ENCODE assay signal across 17 cellular contexts in the genomic region with DNA sequence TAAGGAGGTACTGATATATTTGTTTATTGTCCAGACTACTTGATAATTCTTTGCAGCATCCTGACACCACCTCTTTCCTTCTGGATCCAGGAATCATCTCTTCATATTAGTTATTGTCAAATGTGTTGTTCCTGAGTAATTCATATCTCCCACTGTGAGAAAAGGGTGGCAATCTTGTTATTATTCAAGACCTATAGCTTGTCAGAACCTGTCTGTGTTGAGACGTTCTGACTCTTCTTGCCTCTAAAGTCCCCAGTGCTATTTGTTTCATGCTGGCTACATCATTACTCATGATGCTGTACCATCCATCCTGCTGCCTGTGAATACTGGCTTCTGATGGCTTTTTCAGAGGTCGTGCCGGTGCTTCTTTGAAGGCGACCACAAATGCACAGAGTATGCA.
A peak's percentile ranks its signal among the peaks of the same experiment; 100 is the strongest.
DNase-seq lines count a peak whose midpoint lies in the region; ATAC-seq and TF ChIP-seq lines count a peak whose summit lies in the region.
"Had no signal": no experiment of that assay in that cellular context is flagged by ENCODE, and none has a peak within 500 bp of the region (broad histone marks: within the 10 kb centered on the region; RNA-seq: fewer than 3 reads in every experiment).

No MANE protein-coding gene starts in this region.

- DNase-seq in HPDE6-E6E7 (ENCODE audit: extremely low spot score), result peak; percentile 43
- DNase-seq in RWPE2 (ENCODE audit: low spot score), result no peak
- DNase-seq in epithelial cell of prostate (ENCODE audit: low read depth, low spot score), result peak; percentile 33
- no peak for DNase-seq in activated CD4-positive, alpha-beta T cell treated with anti-CD3 and anti-CD28 coated beads for 1 hour
- DNase-seq in NCI-H1436 treated with DMSO at 0.1 percent for 48 hours (lab: John Stamatoyannopoulos, UW), result no peak
- no peak for DNase-seq in kidney tubule cell (ENCODE audit: low spot score)
- no peak for DNase-seq in central memory CD4-positive, alpha-beta T cell
- DNase-seq: 8988T; CD4-positive, alpha-beta memory T cell; DMS153; DMS79; GDM1; HCEC 1CT had no signal

- peak; percentile 77 for TF ChIP-seq EP300 in neural cell (conservative IDR thresholded peaks at IDR 0.05; ENCODE audit: poor library complexity, severe bottlenecking)

- no peaks in the 10 kb centered on the region for H3K36me3 ChIP-seq in RWPE2 (ENCODE audit: low read depth)
- no peaks in the 10 kb centered on the region for H3K36me3 ChIP-seq in neural cell (ENCODE audit: insufficient read depth, low read length)
- H3K36me3 ChIP-seq: BLaER1 had no signal

- no peaks in the 10 kb centered on the region for H3K27me3 ChIP-seq in RWPE2 (ENCODE audit: insufficient read depth, poor library complexity, severe bottlenecking)
- no peaks in the 10 kb centered on the region for H3K27me3 ChIP-seq in neural cell (ENCODE audit: insufficient read depth, low read depth, low read length)
- H3K27me3 ChIP-seq: BLaER1 had no signal

- no peaks in the 10 kb centered on the region for H4K20me1 ChIP-seq in neural cell (ENCODE audit: insufficient read depth)
- H4K20me1 ChIP-seq: BLaER1 had no signal

- H3K27ac ChIP-seq in RWPE2 (ENCODE audit: poor library complexity, severe bottlenecking), result no peak overlapping the region
- no peak overlapping the region for H3K27ac ChIP-seq in epithelial cell of prostate
- H3K27ac ChIP-seq in neural cell (ENCODE audit: low read length), result peak overlapping the region; percentile 35
- H3K27ac ChIP-seq: BLaER1, HL-60 had no signal

- H3K79me2 ChIP-seq in neural cell (replicated peaks; ENCODE audit: insufficient read depth, low read length), result no peaks in the 10 kb centered on the region

- H3K4me1 ChIP-seq in RWPE2 (ENCODE audit: insufficient read depth, poor library complexity, severe bottlenecking), result no peaks in the 10 kb centered on the region

- H3K9me3 ChIP-seq in RWPE2 (ENCODE audit: severe bottlenecking) (no peaks in the 10 kb centered on the region), neural cell (ENCODE audit: low read length) (no peaks in the 10 kb centered on the region)
- H3K9me3 ChIP-seq: BLaER1 had no signal

- H2AFZ ChIP-seq in neural cell (ENCODE audit: low read depth, low read length), result no peak overlapping the region

- no peak for TF ChIP-seq CTCF in RWPE2 (IDR thresholded peaks at IDR 0.05; ENCODE audit: poor library complexity, severe bottlenecking)
- no peak for TF ChIP-seq CTCF in neural cell (IDR thresholded peaks at IDR 0.05; ENCODE audit: poor library complexity, severe bottlenecking)

- H3K4me3 ChIP-seq in RWPE2 (ENCODE audit: severe bottlenecking) (no peak overlapping the region), neural cell (ENCODE audit: low read length) (peak overlapping the region; percentile 14)
- H3K4me3 ChIP-seq: BLaER1, GM23338 had no signal

- H3K9ac ChIP-seq in neural cell (ENCODE audit: low read length), result no peak overlapping the region
- H3K9ac ChIP-seq: BLaER1 had no signal

- peak; percentile 62 for ATAC-seq in RWPE2 (ENCODE audit: low read depth)
- ATAC-seq: GM23338 had no signal

- no peaks in the 10 kb centered on the region for H3K9me2 ChIP-seq in neural cell (ENCODE audit: insufficient read depth, low read length)

- no peak for TF ChIP-seq RAD21 in neural cell (conservative IDR thresholded peaks at IDR 0.05)

- peak overlapping the region; percentile 5 for H3K4me2 ChIP-seq in neural cell (ENCODE audit: low read length)
- H3K4me2 ChIP-seq: BLaER1 had no signal

- H3F3A ChIP-seq in neural cell (ENCODE audit: insufficient read depth, low read length, poor library complexity, severe bottlenecking), result no peaks in the 10 kb centered on the region

TF ChIP-seq in neural cell, 6 proteins besides CTCF, POLR2A, EP300 and RAD21:
- TF ChIP-seq EZH2 (IDR thresholded peaks at IDR 0.05; ENCODE audit: borderline replicate concordance, insufficient read depth, low read length, poor library complexity, severe bottlenecking), result no peak
- TF ChIP-seq POLR2AphosphoS5 (IDR thresholded peaks at IDR 0.05), result peak; percentile 71
- TF ChIP-seq SMC3 (conservative IDR thresholded peaks at IDR 0.05; ENCODE audit: poor library complexity), result no peak
- no peak for TF ChIP-seq TAF1 (IDR thresholded peaks at IDR 0.05; ENCODE audit: low read depth)
- TF ChIP-seq, protein P1, sequence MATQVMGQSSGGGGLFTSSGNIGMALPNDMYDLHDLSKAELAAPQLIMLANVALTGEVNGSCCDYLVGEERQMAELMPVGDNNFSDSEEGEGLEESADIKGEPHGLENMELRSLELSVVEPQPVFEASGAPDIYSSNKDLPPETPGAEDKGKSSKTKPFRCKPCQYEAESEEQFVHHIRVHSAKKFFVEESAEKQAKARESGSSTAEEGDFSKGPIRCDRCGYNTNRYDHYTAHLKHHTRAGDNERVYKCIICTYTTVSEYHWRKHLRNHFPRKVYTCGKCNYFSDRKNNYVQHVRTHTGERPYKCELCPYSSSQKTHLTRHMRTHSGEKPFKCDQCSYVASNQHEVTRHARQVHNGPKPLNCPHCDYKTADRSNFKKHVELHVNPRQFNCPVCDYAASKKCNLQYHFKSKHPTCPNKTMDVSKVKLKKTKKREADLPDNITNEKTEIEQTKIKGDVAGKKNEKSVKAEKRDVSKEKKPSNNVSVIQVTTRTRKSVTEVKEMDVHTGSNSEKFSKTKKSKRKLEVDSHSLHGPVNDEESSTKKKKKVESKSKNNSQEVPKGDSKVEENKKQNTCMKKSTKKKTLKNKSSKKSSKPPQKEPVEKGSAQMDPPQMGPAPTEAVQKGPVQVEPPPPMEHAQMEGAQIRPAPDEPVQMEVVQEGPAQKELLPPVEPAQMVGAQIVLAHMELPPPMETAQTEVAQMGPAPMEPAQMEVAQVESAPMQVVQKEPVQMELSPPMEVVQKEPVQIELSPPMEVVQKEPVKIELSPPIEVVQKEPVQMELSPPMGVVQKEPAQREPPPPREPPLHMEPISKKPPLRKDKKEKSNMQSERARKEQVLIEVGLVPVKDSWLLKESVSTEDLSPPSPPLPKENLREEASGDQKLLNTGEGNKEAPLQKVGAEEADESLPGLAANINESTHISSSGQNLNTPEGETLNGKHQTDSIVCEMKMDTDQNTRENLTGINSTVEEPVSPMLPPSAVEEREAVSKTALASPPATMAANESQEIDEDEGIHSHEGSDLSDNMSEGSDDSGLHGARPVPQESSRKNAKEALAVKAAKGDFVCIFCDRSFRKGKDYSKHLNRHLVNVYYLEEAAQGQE (IDR thresholded peaks at IDR 0.05; ENCODE audit: borderline replicate concordance), result peak; percentile 61
- TF ChIP-seq MXI1 (conservative IDR thresholded peaks at IDR 0.05; ENCODE audit: poor library complexity, severe bottlenecking), result no peak
TF ChIP-seq in neural cell: peak in this region for 2.

Comparison
In these comparisons a context has a peak if more than half of its experiments do, and no peak if none do; other contexts are left out.
1. DNase-seq: peak in HPDE6-E6E7 (single experiment) and epithelial cell of prostate (single experiment); none in RWPE2 (single experiment), activated CD4-positive, alpha-beta T cell treated with anti-CD3 and anti-CD28 coated beads for 1 hour (single experiment), NCI-H1436 treated with DMSO at 0.1 percent for 48 hours (single experiment), kidney tubule cell (single experiment) and central memory CD4-positive, alpha-beta T cell (single experiment).